ENCODE assay signal across 8 cellular contexts in the genomic region with DNA sequence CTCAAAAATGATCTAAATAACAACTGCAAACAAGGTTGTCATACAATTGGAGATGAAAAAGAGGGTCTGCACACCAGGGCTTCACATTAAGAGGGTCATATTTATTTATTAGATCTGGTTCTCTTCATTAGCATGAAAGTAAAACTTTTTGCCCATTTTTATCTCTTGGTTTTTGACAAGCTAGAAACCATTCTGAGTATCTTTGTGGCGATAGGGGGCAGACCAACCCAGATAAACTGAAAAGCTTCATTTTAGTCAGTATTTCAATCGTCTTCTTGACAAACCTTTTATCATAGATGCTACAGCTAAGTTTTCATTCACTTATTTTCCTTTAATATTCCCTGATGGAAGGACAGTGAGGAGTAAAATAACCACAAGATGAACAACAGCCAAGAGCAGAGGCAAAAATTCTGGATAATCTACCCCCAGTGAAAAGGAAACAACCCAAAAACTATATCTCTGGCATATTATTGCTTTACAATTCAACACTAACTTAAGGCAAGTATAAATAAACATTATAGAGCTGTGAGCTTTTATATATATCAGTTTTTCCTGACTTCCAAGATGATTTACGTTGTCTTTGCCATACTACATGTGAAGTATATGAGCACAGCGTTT. TPM values are rescaled to one million over a fixed set of nuclear protein-coding genes. Genes with fewer than 3 reads are reported as not detected.
A peak's percentile ranks its signal among the peaks of the same experiment; 100 is the strongest.
DNase-seq lines count a peak whose midpoint lies in the region; ATAC-seq and TF ChIP-seq lines count a peak whose summit lies in the region.

No MANE protein-coding gene starts in this region.

- no peak overlapping the region for H3K27ac ChIP-seq in AG04450 (ENCODE audit: low read depth, low read length)
- no peak overlapping the region for H3K27ac ChIP-seq in GM23248

- no peaks in the 10 kb centered on the region for H3K36me3 ChIP-seq in GM23248 (ENCODE audit: low read depth)

- POLR2A ChIA-PET in AG04450 (lab: Yijun Ruan, JAX) (interaction anchor here (0.6 kb wide), 3 partner anchors 33 to 387 kb away, joined by 3 to 19 read pairs (median 5); no protein-coding TSS in a partner anchor), WTC11 (lab: Charles Lee) (interaction anchor here (0.6 to 1.0 kb wide), 3 partner anchors 153 to 690 kb away, joined by 3 read pairs; no protein-coding TSS in a partner anchor)

- no peaks in the 10 kb centered on the region for H3K9me2 ChIP-seq in GM23248 (ENCODE audit: insufficient read depth)

- H3K27ac Mint-ChIP-seq in WTC11 = no peak overlapping the region

- intact Hi-C loops in sciatic nerve (cut with DNase I) = no loop called here

- no peak overlapping the region for H3K9ac ChIP-seq in GM23248

- no peaks in the 10 kb centered on the region for H4K20me1 ChIP-seq in GM23248 (ENCODE audit: insufficient read depth)

- H3K27me3 ChIP-seq in AG04450 (ENCODE audit: control insufficient read depth, insufficient read depth, low read length) (no peaks in the 10 kb centered on the region), GM23248 (replicated peaks; ENCODE audit: insufficient read depth) (no peaks in the 10 kb centered on the region)

- no peaks in the 10 kb centered on the region for H3K36me3 Mint-ChIP-seq in WTC11

- H3K4me1 ChIP-seq in GM23248 (ENCODE audit: insufficient read depth) = peaks cover 14% of the 10 kb centered on the region

- no peaks in the 10 kb centered on the region for H3K79me2 ChIP-seq in GM23248 (ENCODE audit: insufficient read depth)

- CTCF ChIA-PET in AG04450 (lab: Charles Lee) = interaction anchor here (0.6 to 2.6 kb wide), 48 partner anchors 9 to 1515 kb away, joined by 3 to 31 read pairs (median 4); no protein-coding TSS in a partner anchor
- CTCF ChIA-PET in WTC11 (lab: Charles Lee) = interaction anchor here (0.7 to 3.2 kb wide), 26 partner anchors 10 to 875 kb away, joined by 3 to 27 read pairs (median 4); no protein-coding TSS in a partner anchor

- H3K4me3 ChIP-seq in AG04450 (ENCODE audit: low read depth, low read length) (no peak overlapping the region), GM23248 (no peak overlapping the region), epithelial cell of esophagus (ENCODE audit: low read length) (no peak overlapping the region)

- H3K9me3 ChIP-seq in AG04450 (ENCODE audit: control insufficient read depth, insufficient read depth, low read length) (no peaks in the 10 kb centered on the region), GM23248 (ENCODE audit: low read depth) (no peaks in the 10 kb centered on the region)

- no peak for DNase-seq in AG04450 (ENCODE audit: low read depth, low spot score)
- DNase-seq in GM23248 = peak; percentile 54
- DNase-seq in WTC11 (ENCODE audit: low spot score) = peak; percentile 11
- DNase-seq in epithelial cell of esophagus (ENCODE audit: low read depth) = peak; percentile 18
- no peak for DNase-seq in sciatic nerve (ENCODE audit: low spot score)
- no peak for DNase-seq in NK-92 (lab: John Stamatoyannopoulos, UW; ENCODE audit: unreplicated experiment)
- no peak for DNase-seq in DMS114 treated with DMSO at 0.1 percent for 48 hours (lab: John Stamatoyannopoulos, UW; ENCODE audit: unreplicated experiment)

- TF ChIP-seq CTCF in AG04450 (IDR thresholded peaks at IDR 0.05; ENCODE audit: low read depth, low read length) (peak; percentile 73), WTC11 (IDR thresholded peaks at IDR 0.05) (peak; percentile 30; the same call in 1 of the 2 replicates), epithelial cell of esophagus (IDR thresholded peaks at IDR 0.05; ENCODE audit: insufficient read depth, low read depth, low read length, missing control alignments) (peak; percentile 53)

- H3K4me2 ChIP-seq in GM23248 (ENCODE audit: unreplicated experiment) = no peak overlapping the region

- H3K4me1 Mint-ChIP-seq in WTC11 = peaks cover 11% of the 10 kb centered on the region

- H2AFZ ChIP-seq in GM23248 = peak overlapping the region; percentile 47; the same call in 1 of the 2 replicates

- in situ Hi-C loops in GM23248 (cut with MboI) = loop anchor here (25.0 kb wide), 2 partner anchors 657 to 882 kb away; a partner anchor contains a TSS

- WGBS in GM23248 (ENCODE audit: low coverage in 1 of 2, low lambda C conversion rate in 2 of 2, missing lambda C conversion rate in 2 of 2), 2 experiments = 50 to 53% methylated on average over 4 of the region's 4 CpGs

- no peaks in the 10 kb centered on the region for H3K27me3 Mint-ChIP-seq in WTC11 (ENCODE audit: low read depth)

- H3K4me3 Mint-ChIP-seq in WTC11 = no peak overlapping the region

- H3K9me3 Mint-ChIP-seq in WTC11 = no peaks in the 10 kb centered on the region

- ATAC-seq in WTC11 (no peak), sciatic nerve (peak; percentile 49), HG02870 (IDR thresholded peaks at IDR 0.05; ENCODE audit: unreplicated experiment) (no peak)

- H3F3A ChIP-seq in GM23248 (ENCODE audit: insufficient read depth) = peaks cover 9% of the 10 kb centered on the region; the same call in 1 of the 2 replicates

TF ChIP-seq in WTC11, 78 proteins besides CTCF, POLR2A, EP300 and RAD21 (continues in another document):
- TF ChIP-seq, protein P1, sequence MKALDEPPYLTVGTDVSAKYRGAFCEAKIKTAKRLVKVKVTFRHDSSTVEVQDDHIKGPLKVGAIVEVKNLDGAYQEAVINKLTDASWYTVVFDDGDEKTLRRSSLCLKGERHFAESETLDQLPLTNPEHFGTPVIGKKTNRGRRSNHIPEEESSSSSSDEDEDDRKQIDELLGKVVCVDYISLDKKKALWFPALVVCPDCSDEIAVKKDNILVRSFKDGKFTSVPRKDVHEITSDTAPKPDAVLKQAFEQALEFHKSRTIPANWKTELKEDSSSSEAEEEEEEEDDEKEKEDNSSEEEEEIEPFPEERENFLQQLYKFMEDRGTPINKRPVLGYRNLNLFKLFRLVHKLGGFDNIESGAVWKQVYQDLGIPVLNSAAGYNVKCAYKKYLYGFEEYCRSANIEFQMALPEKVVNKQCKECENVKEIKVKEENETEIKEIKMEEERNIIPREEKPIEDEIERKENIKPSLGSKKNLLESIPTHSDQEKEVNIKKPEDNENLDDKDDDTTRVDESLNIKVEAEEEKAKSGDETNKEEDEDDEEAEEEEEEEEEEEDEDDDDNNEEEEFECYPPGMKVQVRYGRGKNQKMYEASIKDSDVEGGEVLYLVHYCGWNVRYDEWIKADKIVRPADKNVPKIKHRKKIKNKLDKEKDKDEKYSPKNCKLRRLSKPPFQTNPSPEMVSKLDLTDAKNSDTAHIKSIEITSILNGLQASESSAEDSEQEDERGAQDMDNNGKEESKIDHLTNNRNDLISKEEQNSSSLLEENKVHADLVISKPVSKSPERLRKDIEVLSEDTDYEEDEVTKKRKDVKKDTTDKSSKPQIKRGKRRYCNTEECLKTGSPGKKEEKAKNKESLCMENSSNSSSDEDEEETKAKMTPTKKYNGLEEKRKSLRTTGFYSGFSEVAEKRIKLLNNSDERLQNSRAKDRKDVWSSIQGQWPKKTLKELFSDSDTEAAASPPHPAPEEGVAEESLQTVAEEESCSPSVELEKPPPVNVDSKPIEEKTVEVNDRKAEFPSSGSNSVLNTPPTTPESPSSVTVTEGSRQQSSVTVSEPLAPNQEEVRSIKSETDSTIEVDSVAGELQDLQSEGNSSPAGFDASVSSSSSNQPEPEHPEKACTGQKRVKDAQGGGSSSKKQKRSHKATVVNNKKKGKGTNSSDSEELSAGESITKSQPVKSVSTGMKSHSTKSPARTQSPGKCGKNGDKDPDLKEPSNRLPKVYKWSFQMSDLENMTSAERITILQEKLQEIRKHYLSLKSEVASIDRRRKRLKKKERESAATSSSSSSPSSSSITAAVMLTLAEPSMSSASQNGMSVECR (CRISPR knock-in tag; IDR thresholded peaks at IDR 0.05; ENCODE audit: borderline replicate concordance) = no peak
- TF ChIP-seq NFE2L1 (CRISPR knock-in tag; IDR thresholded peaks at IDR 0.05) (no peak), CBFB (CRISPR knock-in tag; IDR thresholded peaks at IDR 0.05; ENCODE audit: low read depth) (no peak), GRHL2 (CRISPR knock-in tag; IDR thresholded peaks at IDR 0.05; ENCODE audit: insufficient replicate concordance, severe bottlenecking) (no peak), TEAD4 (CRISPR knock-in tag; IDR thresholded peaks at IDR 0.05) (no peak), NR2C2 (CRISPR knock-in tag; IDR thresholded peaks at IDR 0.05) (no peak), ZBTB21 (CRISPR knock-in tag; IDR thresholded peaks at IDR 0.05; ENCODE audit: borderline replicate concordance) (no peak), ATF1 (CRISPR knock-in tag; IDR thresholded peaks at IDR 0.05) (no peak)
- TF ChIP-seq, protein P2, sequence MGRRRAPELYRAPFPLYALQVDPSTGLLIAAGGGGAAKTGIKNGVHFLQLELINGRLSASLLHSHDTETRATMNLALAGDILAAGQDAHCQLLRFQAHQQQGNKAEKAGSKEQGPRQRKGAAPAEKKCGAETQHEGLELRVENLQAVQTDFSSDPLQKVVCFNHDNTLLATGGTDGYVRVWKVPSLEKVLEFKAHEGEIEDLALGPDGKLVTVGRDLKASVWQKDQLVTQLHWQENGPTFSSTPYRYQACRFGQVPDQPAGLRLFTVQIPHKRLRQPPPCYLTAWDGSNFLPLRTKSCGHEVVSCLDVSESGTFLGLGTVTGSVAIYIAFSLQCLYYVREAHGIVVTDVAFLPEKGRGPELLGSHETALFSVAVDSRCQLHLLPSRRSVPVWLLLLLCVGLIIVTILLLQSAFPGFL (CRISPR knock-in tag; IDR thresholded peaks at IDR 0.05; ENCODE audit: borderline replicate concordance) = no peak
- TF ChIP-seq, protein P3, sequence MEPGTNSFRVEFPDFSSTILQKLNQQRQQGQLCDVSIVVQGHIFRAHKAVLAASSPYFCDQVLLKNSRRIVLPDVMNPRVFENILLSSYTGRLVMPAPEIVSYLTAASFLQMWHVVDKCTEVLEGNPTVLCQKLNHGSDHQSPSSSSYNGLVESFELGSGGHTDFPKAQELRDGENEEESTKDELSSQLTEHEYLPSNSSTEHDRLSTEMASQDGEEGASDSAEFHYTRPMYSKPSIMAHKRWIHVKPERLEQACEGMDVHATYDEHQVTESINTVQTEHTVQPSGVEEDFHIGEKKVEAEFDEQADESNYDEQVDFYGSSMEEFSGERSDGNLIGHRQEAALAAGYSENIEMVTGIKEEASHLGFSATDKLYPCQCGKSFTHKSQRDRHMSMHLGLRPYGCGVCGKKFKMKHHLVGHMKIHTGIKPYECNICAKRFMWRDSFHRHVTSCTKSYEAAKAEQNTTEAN (CRISPR knock-in tag; IDR thresholded peaks at IDR 0.05) = no peak
- TF ChIP-seq, protein P4, sequence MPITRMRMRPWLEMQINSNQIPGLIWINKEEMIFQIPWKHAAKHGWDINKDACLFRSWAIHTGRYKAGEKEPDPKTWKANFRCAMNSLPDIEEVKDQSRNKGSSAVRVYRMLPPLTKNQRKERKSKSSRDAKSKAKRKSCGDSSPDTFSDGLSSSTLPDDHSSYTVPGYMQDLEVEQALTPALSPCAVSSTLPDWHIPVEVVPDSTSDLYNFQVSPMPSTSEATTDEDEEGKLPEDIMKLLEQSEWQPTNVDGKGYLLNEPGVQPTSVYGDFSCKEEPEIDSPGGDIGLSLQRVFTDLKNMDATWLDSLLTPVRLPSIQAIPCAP (CRISPR knock-in tag; IDR thresholded peaks at IDR 0.05) = no peak

RNA-seq across cellular contexts. Expression of a gene that starts 45.2 kb away (rescaled TPM):
- polyA plus RNA-seq in AG04450 (2011; rRNA removed) (not detected in 2 replicates), GM23248 (2016; fragmentation: Nextera tagmentation; extraction: Ambion mirVana) (0.05 and 0.33 TPM in 2 replicates)
- polyA minus RNA-seq in AG04450 (2011; rRNA and poly(A)+ RNA removed) = not detected in 2 replicates
- 0.11 and 0.25 TPM in 2 replicates for total RNA-seq in GM23248 (2014; rRNA removed; shearing (Covaris generic))
- total RNA-seq in WTC11 (2021) (0.39 TPM in 1 of 3 replicates, not detected in the others), sciatic nerve (1.3 TPM)

Comparison
In these comparisons a context has a peak if more than half of its experiments do, and no peak if none do; other contexts are left out.
1. DNase-seq: peak in GM23248 (single experiment), WTC11 (single experiment) and epithelial cell of esophagus (single experiment); none in AG04450 (single experiment), sciatic nerve (single experiment), NK-92 (single experiment) and DMS114 treated with DMSO at 0.1 percent for 48 hours (single experiment).
2. Peak in every context shown above with its lines, with median percentiles within 50 percentile points of each other: CTCF ChIP-seq.